1 cellular context compared by ENCODE assay signal in the genomic region with DNA sequence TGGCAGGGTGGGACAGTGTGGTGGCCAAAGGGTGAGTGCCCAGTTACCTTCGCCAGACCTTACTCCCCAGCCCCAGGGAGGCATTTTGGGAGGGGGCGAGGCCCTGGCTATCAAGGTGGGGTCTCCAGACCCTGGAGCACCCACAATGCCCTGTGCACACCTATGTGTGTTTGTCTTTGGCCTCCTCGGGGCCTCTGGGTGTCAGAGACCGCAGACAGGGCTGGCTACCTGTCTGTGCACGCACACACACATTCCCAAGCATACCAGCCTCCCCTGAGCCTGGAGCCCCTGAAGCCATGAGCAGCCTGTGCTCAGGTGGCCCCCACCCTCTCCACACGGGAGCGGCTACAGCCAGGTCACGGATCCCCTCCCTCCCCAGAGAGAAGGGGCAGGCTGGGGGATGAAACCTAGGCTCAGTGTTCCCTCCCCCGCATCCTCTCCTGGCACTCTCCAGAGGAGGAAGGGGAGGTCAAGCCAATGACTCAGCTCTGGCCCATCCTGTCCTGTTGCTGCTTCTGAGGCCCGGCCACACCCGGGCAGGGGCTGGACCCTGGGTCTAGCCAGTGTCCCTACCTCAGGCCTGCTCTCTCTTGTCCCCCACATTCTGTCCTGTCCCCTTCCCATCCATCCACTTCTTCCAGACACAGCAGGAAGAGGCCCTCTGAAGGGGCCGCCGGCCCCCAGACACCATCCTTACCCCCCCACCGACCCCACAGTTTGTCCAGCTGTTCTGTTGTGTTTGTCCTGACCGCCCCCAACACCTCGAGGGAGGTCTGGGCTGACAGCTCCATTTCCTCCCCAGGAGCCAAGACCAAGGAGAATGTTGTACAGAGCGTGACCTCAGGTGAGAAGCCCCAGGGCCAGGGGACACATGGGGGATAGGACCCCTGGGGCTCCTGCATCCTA.
TF ChIP-seq lines count a peak whose summit lies in the region.

No MANE protein-coding gene starts in this region.

TF ChIP-seq in K562, 482 proteins besides CTCF, POLR2A, EP300 and RAD21 (continued from another document and continues in another):
- no peak for TF ChIP-seq THRAP3 (IDR thresholded peaks at IDR 0.05; ENCODE audit: borderline replicate concordance)
- no peak for TF ChIP-seq TEAD2 (tag; IDR thresholded peaks at IDR 0.05)
- TF ChIP-seq ZSCAN32 (CRISPR knock-in tag; IDR thresholded peaks at IDR 0.05): no peak
- TF ChIP-seq, protein P1, sequence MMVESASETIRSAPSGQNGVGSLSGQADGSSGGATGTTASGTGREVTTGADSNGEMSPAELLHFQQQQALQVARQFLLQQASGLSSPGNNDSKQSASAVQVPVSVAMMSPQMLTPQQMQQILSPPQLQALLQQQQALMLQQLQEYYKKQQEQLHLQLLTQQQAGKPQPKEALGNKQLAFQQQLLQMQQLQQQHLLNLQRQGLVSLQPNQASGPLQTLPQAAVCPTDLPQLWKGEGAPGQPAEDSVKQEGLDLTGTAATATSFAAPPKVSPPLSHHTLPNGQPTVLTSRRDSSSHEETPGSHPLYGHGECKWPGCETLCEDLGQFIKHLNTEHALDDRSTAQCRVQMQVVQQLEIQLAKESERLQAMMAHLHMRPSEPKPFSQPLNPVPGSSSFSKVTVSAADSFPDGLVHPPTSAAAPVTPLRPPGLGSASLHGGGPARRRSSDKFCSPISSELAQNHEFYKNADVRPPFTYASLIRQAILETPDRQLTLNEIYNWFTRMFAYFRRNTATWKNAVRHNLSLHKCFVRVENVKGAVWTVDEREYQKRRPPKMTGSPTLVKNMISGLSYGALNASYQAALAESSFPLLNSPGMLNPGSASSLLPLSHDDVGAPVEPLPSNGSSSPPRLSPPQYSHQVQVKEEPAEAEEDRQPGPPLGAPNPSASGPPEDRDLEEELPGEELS (CRISPR knock-in tag; IDR thresholded peaks at IDR 0.05; ENCODE audit: borderline replicate concordance): no peak
- no peak for TF ChIP-seq NELFE (IDR thresholded peaks at IDR 0.05; ENCODE audit: insufficient read depth, insufficient read length)
- TF ChIP-seq PURB (CRISPR knock-in tag; IDR thresholded peaks at IDR 0.05; ENCODE audit: low read depth): no peak
- no peak for TF ChIP-seq TCF7L2 (IDR thresholded peaks at IDR 0.05; ENCODE audit: low read depth, low read length)
- TF ChIP-seq, protein P2, sequence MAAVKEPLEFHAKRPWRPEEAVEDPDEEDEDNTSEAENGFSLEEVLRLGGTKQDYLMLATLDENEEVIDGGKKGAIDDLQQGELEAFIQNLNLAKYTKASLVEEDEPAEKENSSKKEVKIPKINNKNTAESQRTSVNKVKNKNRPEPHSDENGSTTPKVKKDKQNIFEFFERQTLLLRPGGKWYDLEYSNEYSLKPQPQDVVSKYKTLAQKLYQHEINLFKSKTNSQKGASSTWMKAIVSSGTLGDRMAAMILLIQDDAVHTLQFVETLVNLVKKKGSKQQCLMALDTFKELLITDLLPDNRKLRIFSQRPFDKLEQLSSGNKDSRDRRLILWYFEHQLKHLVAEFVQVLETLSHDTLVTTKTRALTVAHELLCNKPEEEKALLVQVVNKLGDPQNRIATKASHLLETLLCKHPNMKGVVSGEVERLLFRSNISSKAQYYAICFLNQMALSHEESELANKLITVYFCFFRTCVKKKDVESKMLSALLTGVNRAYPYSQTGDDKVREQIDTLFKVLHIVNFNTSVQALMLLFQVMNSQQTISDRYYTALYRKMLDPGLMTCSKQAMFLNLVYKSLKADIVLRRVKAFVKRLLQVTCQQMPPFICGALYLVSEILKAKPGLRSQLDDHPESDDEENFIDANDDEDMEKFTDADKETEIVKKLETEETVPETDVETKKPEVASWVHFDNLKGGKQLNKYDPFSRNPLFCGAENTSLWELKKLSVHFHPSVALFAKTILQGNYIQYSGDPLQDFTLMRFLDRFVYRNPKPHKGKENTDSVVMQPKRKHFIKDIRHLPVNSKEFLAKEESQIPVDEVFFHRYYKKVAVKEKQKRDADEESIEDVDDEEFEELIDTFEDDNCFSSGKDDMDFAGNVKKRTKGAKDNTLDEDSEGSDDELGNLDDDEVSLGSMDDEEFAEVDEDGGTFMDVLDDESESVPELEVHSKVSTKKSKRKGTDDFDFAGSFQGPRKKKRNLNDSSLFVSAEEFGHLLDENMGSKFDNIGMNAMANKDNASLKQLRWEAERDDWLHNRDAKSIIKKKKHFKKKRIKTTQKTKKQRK (IDR thresholded peaks at IDR 0.05; ENCODE audit: borderline replicate concordance, low read depth, low read length): no peak
- TF ChIP-seq JUN (IDR thresholded peaks at IDR 0.05; ENCODE audit: borderline replicate concordance, low read depth, low read length): peak; percentile 76
- no peak for TF ChIP-seq JUN (CRISPR knock-in tag; IDR thresholded peaks at IDR 0.05; ENCODE audit: borderline replicate concordance)
- TF ChIP-seq, protein P3, sequence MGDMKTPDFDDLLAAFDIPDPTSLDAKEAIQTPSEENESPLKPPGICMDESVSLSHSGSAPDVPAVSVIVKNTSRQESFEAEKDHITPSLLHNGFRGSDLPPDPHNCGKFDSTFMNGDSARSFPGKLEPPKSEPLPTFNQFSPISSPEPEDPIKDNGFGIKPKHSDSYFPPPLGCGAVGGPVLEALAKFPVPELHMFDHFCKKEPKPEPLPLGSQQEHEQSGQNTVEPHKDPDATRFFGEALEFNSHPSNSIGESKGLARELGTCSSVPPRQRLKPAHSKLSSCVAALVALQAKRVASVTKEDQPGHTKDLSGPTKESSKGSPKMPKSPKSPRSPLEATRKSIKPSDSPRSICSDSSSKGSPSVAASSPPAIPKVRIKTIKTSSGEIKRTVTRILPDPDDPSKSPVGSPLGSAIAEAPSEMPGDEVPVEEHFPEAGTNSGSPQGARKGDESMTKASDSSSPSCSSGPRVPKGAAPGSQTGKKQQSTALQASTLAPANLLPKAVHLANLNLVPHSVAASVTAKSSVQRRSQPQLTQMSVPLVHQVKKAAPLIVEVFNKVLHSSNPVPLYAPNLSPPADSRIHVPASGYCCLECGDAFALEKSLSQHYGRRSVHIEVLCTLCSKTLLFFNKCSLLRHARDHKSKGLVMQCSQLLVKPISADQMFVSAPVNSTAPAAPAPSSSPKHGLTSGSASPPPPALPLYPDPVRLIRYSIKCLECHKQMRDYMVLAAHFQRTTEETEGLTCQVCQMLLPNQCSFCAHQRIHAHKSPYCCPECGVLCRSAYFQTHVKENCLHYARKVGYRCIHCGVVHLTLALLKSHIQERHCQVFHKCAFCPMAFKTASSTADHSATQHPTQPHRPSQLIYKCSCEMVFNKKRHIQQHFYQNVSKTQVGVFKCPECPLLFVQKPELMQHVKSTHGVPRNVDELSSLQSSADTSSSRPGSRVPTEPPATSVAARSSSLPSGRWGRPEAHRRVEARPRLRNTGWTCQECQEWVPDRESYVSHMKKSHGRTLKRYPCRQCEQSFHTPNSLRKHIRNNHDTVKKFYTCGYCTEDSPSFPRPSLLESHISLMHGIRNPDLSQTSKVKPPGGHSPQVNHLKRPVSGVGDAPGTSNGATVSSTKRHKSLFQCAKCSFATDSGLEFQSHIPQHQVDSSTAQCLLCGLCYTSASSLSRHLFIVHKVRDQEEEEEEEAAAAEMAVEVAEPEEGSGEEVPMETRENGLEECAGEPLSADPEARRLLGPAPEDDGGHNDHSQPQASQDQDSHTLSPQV (IDR thresholded peaks at IDR 0.05): peak; percentile 55; the same call in 1 of the 2 replicates
- TF ChIP-seq NFRKB (IDR thresholded peaks at IDR 0.05; ENCODE audit: low read depth): 0 out of 2 replicates have a peak, but pooled peaks have one; percentile 67
- TF ChIP-seq CREM (IDR thresholded peaks at IDR 0.05; ENCODE audit: low read depth): 0 out of 2 replicates have a peak, but pooled peaks have one; percentile 21
- no peak for TF ChIP-seq FOXA1 (IDR thresholded peaks at IDR 0.05; ENCODE audit: borderline replicate concordance)
- peak; percentile 88 for TF ChIP-seq EGR1 (conservative IDR thresholded peaks at IDR 0.05)
- TF ChIP-seq SMAD3 (CRISPR knock-in tag; conservative IDR thresholded peaks at IDR 0.05): no peak
- TF ChIP-seq NONO (IDR thresholded peaks at IDR 0.05; ENCODE audit: low read depth in 2 of 2, low read length in 1 of 2): no peak
- no peak for TF ChIP-seq GATAD2B (IDR thresholded peaks at IDR 0.05; ENCODE audit: borderline replicate concordance)
- TF ChIP-seq PHF8 (IDR thresholded peaks at IDR 0.05; ENCODE audit: borderline replicate concordance, low read length): peak; percentile 27; the same call in 1 of the 2 replicates
- TF ChIP-seq ARID1B (IDR thresholded peaks at IDR 0.05): peak; percentile 58
- no peak for TF ChIP-seq SAFB (IDR thresholded peaks at IDR 0.05; ENCODE audit: borderline replicate concordance, low read depth, low read length)
- TF ChIP-seq ZNF668 (CRISPR knock-in tag; IDR thresholded peaks at IDR 0.05): no peak
- no peak for TF ChIP-seq ZNF778 (CRISPR knock-in tag; IDR thresholded peaks at IDR 0.05)
- TF ChIP-seq FIP1L1 (IDR thresholded peaks at IDR 0.05; ENCODE audit: low read depth, low read length, poor library complexity, severe bottlenecking): no peak
- TF ChIP-seq ZNF239 (CRISPR knock-in tag; IDR thresholded peaks at IDR 0.05): no peak
- TF ChIP-seq TAF9B (IDR thresholded peaks at IDR 0.05; ENCODE audit: partially characterized antibody): peak; percentile 57
- TF ChIP-seq JUNB (CRISPR knock-in tag; conservative IDR thresholded peaks at IDR 0.05): no peak
- TF ChIP-seq KLF6 (CRISPR knock-in tag; IDR thresholded peaks at IDR 0.05; ENCODE audit: borderline replicate concordance): no peak
- TF ChIP-seq OTX1 (CRISPR knock-in tag; IDR thresholded peaks at IDR 0.05): no peak
- TF ChIP-seq ZC3H8 (IDR thresholded peaks at IDR 0.05): no peak
- TF ChIP-seq ZKSCAN3 (CRISPR knock-in tag; IDR thresholded peaks at IDR 0.05): no peak
- TF ChIP-seq MYC (IDR thresholded peaks at IDR 0.05; ENCODE audit: low read depth, low read length): peak; percentile 12; the same call in 1 of the 2 replicates
- no peak for TF ChIP-seq MYC (CRISPR knock-in tag; IDR thresholded peaks at IDR 0.05; ENCODE audit: borderline replicate concordance, low read depth)
- no peak for TF ChIP-seq NR2F6 (CRISPR knock-in tag; IDR thresholded peaks at IDR 0.05)
- TF ChIP-seq MAFK (IDR thresholded peaks at IDR 0.05; ENCODE audit: low read length): peak; percentile 64; the same call in 1 of the 2 replicates
- TF ChIP-seq SP2 (IDR thresholded peaks at IDR 0.05; ENCODE audit: extremely low read depth, low read depth, low read length, poor library complexity, severe bottlenecking): no peak
- no peak for TF ChIP-seq HNRNPUL1 (IDR thresholded peaks at IDR 0.05; ENCODE audit: low read length)
- no peak for TF ChIP-seq EHMT2 (IDR thresholded peaks at IDR 0.05)
- no peak for TF ChIP-seq ZNF41 (CRISPR knock-in tag; conservative IDR thresholded peaks at IDR 0.05)
- TF ChIP-seq ZNF274 (IDR thresholded peaks at IDR 0.05; ENCODE audit: borderline replicate concordance, low read depth, low read length): no peak
- TF ChIP-seq, protein P4, sequence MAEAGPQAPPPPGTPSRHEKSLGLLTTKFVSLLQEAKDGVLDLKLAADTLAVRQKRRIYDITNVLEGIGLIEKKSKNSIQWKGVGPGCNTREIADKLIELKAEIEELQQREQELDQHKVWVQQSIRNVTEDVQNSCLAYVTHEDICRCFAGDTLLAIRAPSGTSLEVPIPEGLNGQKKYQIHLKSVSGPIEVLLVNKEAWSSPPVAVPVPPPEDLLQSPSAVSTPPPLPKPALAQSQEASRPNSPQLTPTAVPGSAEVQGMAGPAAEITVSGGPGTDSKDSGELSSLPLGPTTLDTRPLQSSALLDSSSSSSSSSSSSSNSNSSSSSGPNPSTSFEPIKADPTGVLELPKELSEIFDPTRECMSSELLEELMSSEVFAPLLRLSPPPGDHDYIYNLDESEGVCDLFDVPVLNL (CRISPR knock-in tag; IDR thresholded peaks at IDR 0.05; ENCODE audit: low read depth): no peak
- TF ChIP-seq, protein P5, sequence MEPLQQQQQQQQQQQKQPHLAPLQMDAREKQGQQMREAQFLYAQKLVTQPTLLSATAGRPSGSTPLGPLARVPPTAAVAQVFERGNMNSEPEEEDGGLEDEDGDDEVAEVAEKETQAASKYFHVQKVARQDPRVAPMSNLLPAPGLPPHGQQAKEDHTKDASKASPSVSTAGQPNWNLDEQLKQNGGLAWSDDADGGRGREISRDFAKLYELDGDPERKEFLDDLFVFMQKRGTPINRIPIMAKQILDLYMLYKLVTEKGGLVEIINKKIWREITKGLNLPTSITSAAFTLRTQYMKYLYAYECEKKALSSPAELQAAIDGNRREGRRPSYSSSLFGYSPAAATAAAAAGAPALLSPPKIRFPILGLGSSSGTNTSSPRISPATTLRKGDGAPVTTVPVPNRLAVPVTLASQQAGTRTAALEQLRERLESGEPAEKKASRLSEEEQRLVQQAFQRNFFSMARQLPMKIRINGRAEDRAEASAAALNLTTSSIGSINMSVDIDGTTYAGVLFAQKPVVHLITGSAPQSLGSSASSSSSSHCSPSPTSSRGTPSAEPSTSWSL (CRISPR knock-in tag; IDR thresholded peaks at IDR 0.05; ENCODE audit: borderline replicate concordance): no peak
- TF ChIP-seq, protein P6, sequence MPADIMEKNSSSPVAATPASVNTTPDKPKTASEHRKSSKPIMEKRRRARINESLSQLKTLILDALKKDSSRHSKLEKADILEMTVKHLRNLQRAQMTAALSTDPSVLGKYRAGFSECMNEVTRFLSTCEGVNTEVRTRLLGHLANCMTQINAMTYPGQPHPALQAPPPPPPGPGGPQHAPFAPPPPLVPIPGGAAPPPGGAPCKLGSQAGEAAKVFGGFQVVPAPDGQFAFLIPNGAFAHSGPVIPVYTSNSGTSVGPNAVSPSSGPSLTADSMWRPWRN (IDR thresholded peaks at IDR 0.05; ENCODE audit: low read depth): no peak
- no peak for TF ChIP-seq NCOA2 (IDR thresholded peaks at IDR 0.05; ENCODE audit: partially characterized antibody in 2 of 2)
- TF ChIP-seq, protein P7, sequence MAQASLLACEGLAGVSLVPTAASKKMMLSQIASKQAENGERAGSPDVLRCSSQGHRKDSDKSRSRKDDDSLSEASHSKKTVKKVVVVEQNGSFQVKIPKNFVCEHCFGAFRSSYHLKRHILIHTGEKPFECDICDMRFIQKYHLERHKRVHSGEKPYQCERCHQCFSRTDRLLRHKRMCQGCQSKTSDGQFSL (CRISPR knock-in tag; IDR thresholded peaks at IDR 0.05): peak; percentile 70
- TF ChIP-seq, protein P7 (tag; IDR thresholded peaks at IDR 0.05): no peak
- no peak for TF ChIP-seq NR2C2 (CRISPR knock-in tag; IDR thresholded peaks at IDR 0.05)
- peak; percentile 69 for TF ChIP-seq NR2C2 (tag; IDR thresholded peaks at IDR 0.05)
- 0 out of 2 replicates have a peak, but pooled peaks have one; percentile 21 for TF ChIP-seq PHF21A (IDR thresholded peaks at IDR 0.05; ENCODE audit: borderline replicate concordance, low read depth)
- TF ChIP-seq YY1 (IDR thresholded peaks at IDR 0.05; ENCODE audit: borderline replicate concordance in 1 of 3, control insufficient read depth in 1 of 3, extremely low read depth in 1 of 3, insufficient read depth in 3 of 3, insufficient read length in 1 of 3, insufficient replicate concordance in 2 of 3, low read depth in 1 of 3, low read length in 2 of 3): no peak
- TF ChIP-seq ATF7 (IDR thresholded peaks at IDR 0.05): no peak
